In the genomic region with DNA sequence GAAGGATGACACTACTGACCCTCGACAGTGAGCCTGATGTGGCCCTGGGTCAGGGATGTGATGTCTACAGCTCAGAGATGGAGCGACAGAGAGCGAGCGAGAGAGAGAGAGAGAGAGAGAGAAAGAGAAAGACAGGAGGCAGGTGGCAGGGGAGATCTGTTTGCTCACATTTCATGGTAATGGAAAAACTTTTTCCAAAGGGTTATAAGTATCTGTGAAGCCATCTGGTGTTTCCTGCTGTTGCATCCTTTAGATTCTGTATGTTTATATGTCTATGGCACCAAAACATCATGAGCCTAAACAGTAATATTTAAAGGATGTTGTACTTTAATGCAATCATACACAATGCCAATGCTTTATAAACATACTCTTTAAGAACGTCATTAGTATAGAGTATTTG, we compare ENCODE assay signal across 19 cellular contexts.
"Had no signal": no experiment of that assay in that cellular context is flagged by ENCODE, and none has a peak within 500 bp of the region (broad histone marks: within the 10 kb centered on the region; RNA-seq: fewer than 3 reads in every experiment).

No MANE protein-coding gene starts in this region.

- H3K27me3 Mint-ChIP-seq: naive B cell, progenitor cell of endocrine pancreas, type B pancreatic cell had no signal

- H3K4me3 ChIP-seq: hepatocyte, pancreas, suprapubic skin, thyroid gland had no signal

- H3K4me3 Mint-ChIP-seq: naive B cell, nephron, type B pancreatic cell had no signal

- H3K4me1 Mint-ChIP-seq: naive B cell, nephron had no signal

- H3K36me3 Mint-ChIP-seq: naive B cell, type B pancreatic cell had no signal

- H3K4me2 ChIP-seq: hepatocyte had no signal

- H3K9me3 ChIP-seq: pancreas, suprapubic skin, thyroid gland had no signal

- H3K4me1 ChIP-seq: foreskin keratinocyte, pancreas, suprapubic skin had no signal

- H3K27ac Mint-ChIP-seq: nephron, progenitor cell of endocrine pancreas, type B pancreatic cell had no signal

- H3K27ac ChIP-seq: foreskin keratinocyte, hepatocyte, pancreas, suprapubic skin, thyroid gland had no signal

- H3K36me3 ChIP-seq: pancreas, suprapubic skin, thyroid gland had no signal

- H3K9me3 Mint-ChIP-seq: naive B cell, nephron, type B pancreatic cell had no signal

- DNase-seq: dermis blood vessel endothelial cell; foreskin keratinocyte; head of caudate nucleus; kidney; left cardiac atrium; mesendoderm; naive B cell; occipital lobe; pancreas; right cardiac atrium; small intestine; stimulated activated CD4-positive, alpha-beta T cell treated with anti-CD3 and anti-CD28 coated beads, Interleukin-12 subunit alpha, Interleukin-12 subunit beta, amount 100 ng/mL, for 4 hours; stimulated activated naive CD4-positive, alpha-beta T cell; thyroid gland had no signal

- H3K27me3 ChIP-seq: foreskin keratinocyte, hepatocyte, pancreas, suprapubic skin, thyroid gland had no signal
